ENCODE assay signal across 8 cellular contexts in the genomic region with DNA sequence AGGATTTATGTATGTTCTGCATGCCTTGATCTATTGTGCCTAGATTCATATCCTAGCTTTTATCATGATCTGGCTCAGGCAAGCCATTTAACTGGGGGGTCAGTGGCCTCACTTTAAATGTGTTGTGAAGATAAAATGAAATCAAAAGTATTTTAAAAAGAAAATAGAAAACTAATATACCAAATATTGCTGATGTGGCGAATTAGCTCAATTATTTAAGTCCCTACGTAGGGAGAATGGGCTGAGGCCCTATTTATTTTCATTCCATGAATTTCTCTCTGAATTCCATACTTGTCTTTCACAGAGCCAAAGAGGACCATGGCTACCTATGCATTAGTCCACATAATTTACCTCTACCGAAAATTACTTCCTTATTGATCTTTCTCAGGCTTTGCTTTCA. TPM values are rescaled to one million over a fixed set of nuclear protein-coding genes. Genes with fewer than 3 reads are reported as not detected.
DNase-seq lines count a peak whose midpoint lies in the region; ATAC-seq and TF ChIP-seq lines count a peak whose summit lies in the region.

No MANE protein-coding gene starts in this region.

- TF ChIP-seq POLR2A in ovary (IDR thresholded peaks at IDR 0.05) (no peak), lower leg skin (IDR thresholded peaks at IDR 0.05) (no peak), uterus (IDR thresholded peaks at IDR 0.05) (no peak)

- peaks cover 21% of the 10 kb centered on the region for H3K36me3 ChIP-seq in DOHH2 (ENCODE audit: control insufficient read depth, low read length)
- peaks cover 12% of the 10 kb centered on the region; the same call in 1 of the 2 replicates for H3K36me3 ChIP-seq in OCI-LY7 (ENCODE audit: insufficient read depth, low read length)
- H3K36me3 ChIP-seq in ovary: no peaks in the 10 kb centered on the region
- H3K36me3 ChIP-seq in uterus: no peaks in the 10 kb centered on the region

- H3K4me3 Mint-ChIP-seq in endothelial cell (ENCODE audit: unreplicated experiment): peak overlapping the region; percentile 97

- TF ChIP-seq CTCF in DOHH2 (IDR thresholded peaks at IDR 0.05; ENCODE audit: low read depth, low read length, poor library complexity, severe bottlenecking): no peak
- no peak for TF ChIP-seq CTCF in OCI-LY7 (conservative IDR thresholded peaks at IDR 0.05; ENCODE audit: low read length)
- TF ChIP-seq CTCF in endothelial cell (IDR thresholded peaks at IDR 0.05; ENCODE audit: unreplicated experiment): no peak
- no peak for TF ChIP-seq CTCF in ovary (IDR thresholded peaks at IDR 0.05)
- no peak for TF ChIP-seq CTCF in lower leg skin (IDR thresholded peaks at IDR 0.05)
- TF ChIP-seq CTCF in uterus (IDR thresholded peaks at IDR 0.05): no peak

- H3K79me2 ChIP-seq in DOHH2 (ENCODE audit: control insufficient read depth, low read length) (peaks cover 82% of the 10 kb centered on the region), OCI-LY7 (ENCODE audit: insufficient read depth, low read depth, low read length) (peaks cover 39% of the 10 kb centered on the region)

- no peaks in the 10 kb centered on the region for H3K9me3 ChIP-seq in DOHH2 (ENCODE audit: control insufficient read depth, insufficient read depth, low read length)
- H3K9me3 ChIP-seq in OCI-LY7 (ENCODE audit: low read length): no peaks in the 10 kb centered on the region
- no peaks in the 10 kb centered on the region for H3K9me3 ChIP-seq in ovary
- H3K9me3 ChIP-seq in uterus: no peaks in the 10 kb centered on the region

- CTCF ChIA-PET in OCI-LY7 (lab: Charles Lee; ENCODE audit: unreplicated experiment): interaction anchor here (1.5 kb wide), 1 partner anchor 34 kb away, joined by 3 read pairs; no protein-coding TSS in a partner anchor

- POLR2A ChIA-PET in OCI-LY7 (lab: Charles Lee): interaction anchor here (0.7 to 3.6 kb wide), 11 partner anchors 9 to 1659 kb away, joined by 3 to 40 read pairs (median 3); partner anchors contain the start of gene CETN3

- ATAC-seq in GM18867 (IDR thresholded peaks at IDR 0.05; ENCODE audit: unreplicated experiment): no peak

- no peak for TF ChIP-seq EP300 in ovary (IDR thresholded peaks at IDR 0.05)

- no peaks in the 10 kb centered on the region for H3K9me3 Mint-ChIP-seq in endothelial cell (ENCODE audit: unreplicated experiment)

- H3K9me2 ChIP-seq in DOHH2 (replicated peaks; ENCODE audit: control insufficient read depth, low read length): no peaks in the 10 kb centered on the region
- H3K9me2 ChIP-seq in OCI-LY7 (ENCODE audit: insufficient read depth, low read length): no peaks in the 10 kb centered on the region

- intact Hi-C loops in OCI-LY7 (cut with micrococcal nuclease; ENCODE audit: unreplicated experiment): no loop called here
- intact Hi-C loops in ovary (cut with DNase I): loop anchor here in 1 of 4 donors (10.0 kb wide), 1 partner anchor 52 kb away; the partner anchor contains the start of gene LYSMD3
- intact Hi-C loops in lower leg skin (cut with DNase I; ENCODE audit: low total_unique reads): no loop called here
- intact Hi-C loops in uterus (cut with DNase I; ENCODE audit: low total_unique reads): no loop called here

- H3K4me3 ChIP-seq in DOHH2 (ENCODE audit: low read length) (peak overlapping the region; percentile 93), OCI-LY7 (ENCODE audit: low read depth, low read length, poor library complexity, severe bottlenecking) (peak overlapping the region; percentile 80), ovary (peak overlapping the region; percentile 55), lower leg skin (ENCODE audit: low read depth, poor library complexity, severe bottlenecking) (no peak overlapping the region), uterus (peak overlapping the region in 1 of 2 donors; percentile 80)

- H3K36me3 Mint-ChIP-seq in endothelial cell (ENCODE audit: low read depth, unreplicated experiment): peaks cover 3% of the 10 kb centered on the region

- no peaks in the 10 kb centered on the region for H3K27me3 ChIP-seq in DOHH2 (ENCODE audit: control insufficient read depth, low read length)
- H3K27me3 ChIP-seq in ovary: no peaks in the 10 kb centered on the region
- H3K27me3 ChIP-seq in uterus: no peaks in the 10 kb centered on the region

- peaks cover 7% of the 10 kb centered on the region for H3K27me3 Mint-ChIP-seq in endothelial cell (ENCODE audit: unreplicated experiment)

- TSS peak; percentile 53 for BruUV-seq in OCI-LY7 (replicated peaks; lab: Mats Ljungman, UMichigan)

- DNase-seq in OCI-LY7 (ENCODE audit: low spot score) (no peak), endothelial cell (ENCODE audit: low spot score) (no peak), ovary (no peak), lower leg skin (ENCODE audit: low spot score in 2 of 2) (no peak), NCI-H187 treated with DMSO at 0.1 percent for 48 hours (lab: John Stamatoyannopoulos, UW) (no peak), uterus (no peak)

- peak overlapping the region; percentile 98 for H3K4me2 ChIP-seq in DOHH2 (ENCODE audit: low read length)
- peak overlapping the region; percentile 95 for H3K4me2 ChIP-seq in OCI-LY7 (ENCODE audit: low read length)

- H3K4me1 ChIP-seq in DOHH2 (ENCODE audit: control insufficient read depth, low read length) (peaks cover 26% of the 10 kb centered on the region), OCI-LY7 (ENCODE audit: insufficient read depth, low read length, poor library complexity, severe bottlenecking) (peaks cover 40% of the 10 kb centered on the region), ovary (ENCODE audit: insufficient read depth) (peaks cover 4% of the 10 kb centered on the region), uterus (no peaks in the 10 kb centered on the region)

- no peak overlapping the region for H3K27ac ChIP-seq in DOHH2 (ENCODE audit: low read depth, low read length)
- H3K27ac ChIP-seq in OCI-LY7 (ENCODE audit: low read depth, low read length, poor library complexity, severe bottlenecking): no peak overlapping the region
- no peak overlapping the region for H3K27ac ChIP-seq in ovary
- H3K27ac ChIP-seq in uterus: no peak overlapping the region

- 51 to 75% (median 60%) methylated on average over 3 of the region's 3 CpGs for WGBS in ovary, 3 donors
- WGBS in lower leg skin, 2 donors: 65 to 70% methylated on average over 3 of the region's 3 CpGs

- peaks cover 22% of the 10 kb centered on the region for H3K4me1 Mint-ChIP-seq in endothelial cell (ENCODE audit: unreplicated experiment)

- H3F3A ChIP-seq in DOHH2 (ENCODE audit: control insufficient read depth, insufficient read depth): no peaks in the 10 kb centered on the region

- H2AFZ ChIP-seq in OCI-LY7 (ENCODE audit: low read length): peak overlapping the region; percentile 89; the same call in 1 of the 2 replicates

- no peak overlapping the region for H3K27ac Mint-ChIP-seq in endothelial cell (ENCODE audit: unreplicated experiment)

- H4K20me1 ChIP-seq in DOHH2 (ENCODE audit: control insufficient read depth, insufficient read depth, low read depth, low read length) (no peaks in the 10 kb centered on the region), OCI-LY7 (ENCODE audit: insufficient read depth, low read length) (no peaks in the 10 kb centered on the region)

RNA-seq across cellular contexts. Expression of gene MBLAC2, which starts 1.8 kb away (rescaled TPM):
- total RNA-seq in OCI-LY7 (2014; rRNA removed; shearing (Covaris generic)): 9.1 and 9.4 TPM in 2 replicates
- total RNA-seq in OCI-LY7 (2022) (16.3 and 17.3 TPM in 2 replicates), endothelial cell (ENCODE audit: unreplicated experiment) (3.8 TPM), ovary (10 to 100 TPM in 5 of 7 donors, 1 to 10 TPM in 2; 4.7 to 13.1 (median 10.5) TPM), lower leg skin (1 to 10 TPM; 6.1 to 6.9 (median 6.3) TPM), uterus (10 to 100 TPM in 3 of 4 donors, 1 to 10 TPM in 1; 2.9 to 16.4 (median 10.7) TPM)
- 1 to 10 TPM; 6.2 to 8.4 TPM for polyA plus RNA-seq in ovary

RNA-seq across cellular contexts. Expression of gene POLR3G, which starts 1.9 kb away (rescaled TPM):
- 9.9 and 14.6 TPM in 2 replicates for total RNA-seq in OCI-LY7 (2014; rRNA removed; shearing (Covaris generic))
- 12.9 and 14.2 TPM in 2 replicates for total RNA-seq in OCI-LY7 (2022)
- total RNA-seq in endothelial cell (ENCODE audit: unreplicated experiment): 5.9 TPM
- 1 to 10 TPM in 6 of 7 donors, under 1 TPM in 1; 0.92 to 4.2 (median 1.8) TPM for total RNA-seq in ovary
- 1 to 10 TPM in 1 of 2 donors, under 1 TPM in 1; 0.79 to 1.8 TPM for polyA plus RNA-seq in ovary
- total RNA-seq in lower leg skin: 1 to 10 TPM in 3 of 4 donors, under 1 TPM in 1; 0.96 to 5.6 (median 1.7) TPM
- total RNA-seq in uterus: 1 to 10 TPM in 3 of 4 donors, not detected in 1; 2.4 to 4.6 (median 2.5) TPM

RNA-seq across cellular contexts. Expression of gene LYSMD3, which starts 56.6 kb away (rescaled TPM):
- total RNA-seq in OCI-LY7 (2014; rRNA removed; shearing (Covaris generic)): 5.7 and 9.5 TPM in 2 replicates
- 14.3 and 14.8 TPM in 2 replicates for total RNA-seq in OCI-LY7 (2022)
- 15.6 TPM for total RNA-seq in endothelial cell (ENCODE audit: unreplicated experiment)
- 10 to 100 TPM; 19.0 to 26.8 (median 23.8) TPM for total RNA-seq in ovary
- polyA plus RNA-seq in ovary: 10 to 100 TPM; 10.7 to 13.3 TPM
- 10 to 100 TPM in 1 of 4 donors, 1 to 10 TPM in 3; 5.4 to 10.1 (median 7.4) TPM for total RNA-seq in lower leg skin
- 10 to 100 TPM; 11.5 to 50.3 (median 26.9) TPM for total RNA-seq in uterus
